Comparison of ENCODE assay signal across 1 cellular context in genomic region chr17:44978807-44979206, GRCh38.
TF ChIP-seq lines count a peak whose summit lies in the region.

No MANE protein-coding gene starts in this region.

TF ChIP-seq in H1, 55 proteins besides CTCF, POLR2A, EP300 and RAD21:
- TF ChIP-seq YY1 (IDR thresholded peaks at IDR 0.05; ENCODE audit: low read depth, low read length) (no peak), POLR2AphosphoS5 (IDR thresholded peaks at IDR 0.05; ENCODE audit: low read depth, low read length) (no peak), ZNF274 (IDR thresholded peaks at IDR 0.05; ENCODE audit: borderline replicate concordance, extremely low read depth, low read length) (no peak), BACH1 (IDR thresholded peaks at IDR 0.05; ENCODE audit: low read length) (no peak), NANOG (IDR thresholded peaks at IDR 0.05; ENCODE audit: insufficient read depth, low read depth, low read length, poor library complexity, severe bottlenecking) (no peak), SAP30 (IDR thresholded peaks at IDR 0.05; ENCODE audit: insufficient read depth, insufficient replicate concordance, low read length) (no peak), EZH2 (IDR thresholded peaks at IDR 0.05; ENCODE audit: low read depth, low read length, severe bottlenecking) (no peak), POU5F1 (IDR thresholded peaks at IDR 0.05; ENCODE audit: low read depth, low read length) (no peak), CBX5 (IDR thresholded peaks at IDR 0.05; ENCODE audit: low read depth, low read length) (no peak), KDM1A (IDR thresholded peaks at IDR 0.05; ENCODE audit: borderline replicate concordance, low read length) (no peak), CTBP2 (IDR thresholded peaks at IDR 0.05; ENCODE audit: borderline replicate concordance, insufficient read depth, insufficient read length, low read length) (no peak), TEAD4 (IDR thresholded peaks at IDR 0.05; ENCODE audit: low read depth, low read length) (no peak), RNF2 (IDR thresholded peaks at IDR 0.05; ENCODE audit: borderline replicate concordance, low read depth, low read length, missing control alignments, poor library complexity, severe bottlenecking) (no peak), FOSL1 (IDR thresholded peaks at IDR 0.05; ENCODE audit: insufficient read depth, low read depth, low read length) (no peak), GTF2F1 (IDR thresholded peaks at IDR 0.05; ENCODE audit: borderline replicate concordance, low read depth, low read length) (no peak), RFX5 (IDR thresholded peaks at IDR 0.05; ENCODE audit: borderline replicate concordance, low read depth, low read length) (no peak), NRF1 (IDR thresholded peaks at IDR 0.05; ENCODE audit: low read depth, low read length) (no peak), SUZ12 (IDR thresholded peaks at IDR 0.05; ENCODE audit: low read length) (no peak)
- TF ChIP-seq, protein P1, sequence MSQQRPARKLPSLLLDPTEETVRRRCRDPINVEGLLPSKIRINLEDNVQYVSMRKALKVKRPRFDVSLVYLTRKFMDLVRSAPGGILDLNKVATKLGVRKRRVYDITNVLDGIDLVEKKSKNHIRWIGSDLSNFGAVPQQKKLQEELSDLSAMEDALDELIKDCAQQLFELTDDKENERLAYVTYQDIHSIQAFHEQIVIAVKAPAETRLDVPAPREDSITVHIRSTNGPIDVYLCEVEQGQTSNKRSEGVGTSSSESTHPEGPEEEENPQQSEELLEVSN (IDR thresholded peaks at IDR 0.05) = no peak
